In the genomic region with DNA sequence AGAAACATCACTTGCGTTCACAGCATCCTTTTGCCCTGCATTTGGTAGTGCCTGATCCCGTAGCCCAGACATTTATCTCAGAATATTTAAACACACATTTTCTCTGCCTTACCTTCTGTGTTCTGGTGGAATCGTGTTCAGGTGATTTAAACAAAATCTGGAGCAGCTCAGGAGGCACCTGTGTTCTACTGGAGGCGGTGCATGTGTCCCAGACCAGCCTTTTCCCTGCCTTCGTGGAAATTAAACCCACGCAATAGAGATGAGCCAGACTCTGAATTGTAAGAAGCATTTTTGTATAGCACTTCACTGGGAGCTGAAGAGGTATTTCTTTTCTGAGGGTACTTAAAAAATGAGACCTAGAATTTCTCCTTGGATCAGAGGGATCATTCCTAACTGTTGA, we compare ENCODE assay signal across 29 cellular contexts.
"Had no signal": no experiment of that assay in that cellular context is flagged by ENCODE, and none has a peak within 500 bp of the region (broad histone marks: within the 10 kb centered on the region; RNA-seq: fewer than 3 reads in every experiment).

No MANE protein-coding gene starts in this region.

- H3K4me3 ChIP-seq: coronary artery, esophagus muscularis mucosa, gastrocnemius medialis, heart left ventricle had no signal

- H3K4me1 ChIP-seq: esophagus muscularis mucosa, foreskin keratinocyte, gastrocnemius medialis had no signal

- DNase-seq: activated CD4-positive, alpha-beta T cell treated with anti-CD3 and anti-CD28 coated beads for 4 hours; activated CD4-positive, alpha-beta T cell treated with anti-CD3 and anti-CD28 coated beads, Interleukin-2, amount 50 U/mL, for 1 hour; activated CD4-positive, alpha-beta T cell treated with anti-CD3 and anti-CD28 coated beads, Interleukin-2, amount 50 U/mL, for 48 hours; activated CD4-positive, CD25-positive, alpha-beta regulatory T cell; activated CD4-positive, CD25-positive, alpha-beta regulatory T cell treated with anti-CD3 and anti-CD28 coated beads, Interleukin-2, amount 50 U/mL, for 72 hours; activated CD8-positive, alpha-beta memory T cell treated with anti-CD3 and anti-CD28 coated beads for 24 hours; activated CD8-positive, alpha-beta T cell treated with anti-CD3 and anti-CD28 coated beads for 36 hours; activated effector memory CD4-positive, alpha-beta T cell treated with Interleukin-2 at 50 U/mL for 16 hours; activated gamma-delta T cell treated with Interleukin-2 at 50 U/mL for 16 hours; activated naive CD4-positive, alpha-beta T cell treated with anti-CD3 and anti-CD28 coated beads, Interleukin-2, amount 50 U/mL, for 16 hours; activated naive CD4-positive, alpha-beta T cell treated with Interleukin-2 at 50 U/mL for 16 hours; activated T-cell treated with anti-CD3 and anti-CD28 coated beads, Interleukin-2, amount 50 U/mL, for 4 hours; amniotic stem cell; brain microvascular endothelial cell; dorsolateral prefrontal cortex; effector memory CD4-positive, alpha-beta T cell; endodermal cell; erythroblast; foreskin keratinocyte; gastrocnemius medialis; glutamatergic neuron; heart left ventricle; T-helper 2 cell had no signal

- H3K27ac Mint-ChIP-seq: activated CD8-positive, alpha-beta T cell treated with anti-CD3 and anti-CD28 coated beads for 36 hours; activated naive CD8-positive, alpha-beta T cell; activated T-helper 17 cell treated with anti-CD3 and anti-CD28 coated beads, Interleukin-2, amount 50 U/mL, for 72 hours; dendritic cell treated with granulocyte-macrophage colony-stimulating factor and Interleukin-4, amounts not matched to agents 40 ng/mL and 50 ng/mL, for 4 days; endodermal cell had no signal

- H3K9me3 ChIP-seq: esophagus muscularis mucosa, gastrocnemius medialis, heart left ventricle had no signal

- H3K9me3 Mint-ChIP-seq: activated CD8-positive, alpha-beta T cell treated with anti-CD3 and anti-CD28 coated beads for 36 hours; activated T-cell treated with anti-CD3 and anti-CD28 coated beads, Interleukin-2, amount 50 U/mL, for 4 hours; activated T-helper 17 cell treated with anti-CD3 and anti-CD28 coated beads, Interleukin-2, amount 50 U/mL, for 72 hours; central memory CD8-positive, alpha-beta T cell; dendritic cell treated with granulocyte-macrophage colony-stimulating factor and Interleukin-4, amounts not matched to agents 40 ng/mL and 50 ng/mL, for 4 days; endodermal cell had no signal

- ATAC-seq: activated CD8-positive, alpha-beta T cell treated with anti-CD3 and anti-CD28 coated beads for 36 hours; activated T-cell treated with anti-CD3 and anti-CD28 coated beads, Interleukin-2, amount 50 U/mL, for 4 hours; activated T-helper 17 cell treated with anti-CD3 and anti-CD28 coated beads, Interleukin-2, amount 50 U/mL, for 72 hours had no signal

- H3K4me3 Mint-ChIP-seq: activated CD8-positive, alpha-beta T cell treated with anti-CD3 and anti-CD28 coated beads for 36 hours; activated naive CD8-positive, alpha-beta T cell; activated T-cell treated with anti-CD3 and anti-CD28 coated beads, Interleukin-2, amount 50 U/mL, for 4 hours; activated T-helper 17 cell treated with anti-CD3 and anti-CD28 coated beads, Interleukin-2, amount 50 U/mL, for 72 hours; central memory CD8-positive, alpha-beta T cell; dendritic cell treated with granulocyte-macrophage colony-stimulating factor and Interleukin-4, amounts not matched to agents 40 ng/mL and 50 ng/mL, for 4 days; endodermal cell had no signal

- H3K36me3 Mint-ChIP-seq: activated naive CD8-positive, alpha-beta T cell had no signal

- H3K27me3 ChIP-seq: dorsolateral prefrontal cortex, foreskin keratinocyte, gastrocnemius medialis, heart left ventricle had no signal

- H3K36me3 ChIP-seq: brain microvascular endothelial cell, esophagus muscularis mucosa, gastrocnemius medialis, heart left ventricle had no signal

- H3K27ac ChIP-seq: brain microvascular endothelial cell, coronary artery, esophagus muscularis mucosa, foreskin keratinocyte, gastrocnemius medialis, heart left ventricle had no signal

- H3K4me1 Mint-ChIP-seq: activated T-helper 17 cell treated with anti-CD3 and anti-CD28 coated beads, Interleukin-2, amount 50 U/mL, for 72 hours; central memory CD8-positive, alpha-beta T cell had no signal
